ENCODE assay signal across 22 cellular contexts in genomic region chr6:139744891-139745290, GRCh38.
DNase-seq lines count a peak whose midpoint lies in the region; ATAC-seq, FAIRE-seq and TF ChIP-seq lines count a peak whose summit lies in the region.
"Had no signal": no experiment of that assay in that cellular context is flagged by ENCODE, and none has a peak within 500 bp of the region (broad histone marks: within the 10 kb centered on the region; RNA-seq: fewer than 3 reads in every experiment).

No MANE protein-coding gene starts in this region.

- WGBS in transverse colon (ENCODE audit: low coverage in 1 of 2), 2 donors, result 71 to 84% methylated on average over 4 of the region's 4 CpGs
- WGBS in mesenchymal stem cell, result 89% methylated on average over 2 of the region's 4 CpGs

- no peak overlapping the region for H2BK120ac ChIP-seq in mesenchymal stem cell (ENCODE audit: low read depth, low read length)

- H3K4me3 ChIP-seq in Panc1 (ENCODE audit: low read depth in 2 of 2, low read length in 2 of 2), result no peak overlapping the region
- H3K4me3 ChIP-seq in subcutaneous abdominal adipose tissue (ENCODE audit: low read depth in 1 of 5, low read length in 5 of 5), result no peak overlapping the region
- no peak overlapping the region for H3K4me3 ChIP-seq in transverse colon
- H3K4me3 ChIP-seq in mucosa of descending colon, result no peak overlapping the region
- no peak overlapping the region for H3K4me3 ChIP-seq in mesenchymal stem cell (ENCODE audit: insufficient read depth in 1 of 2, low read depth in 1 of 2, low read length in 2 of 2)
- H3K4me3 ChIP-seq: GM12878, SJCRH30 had no signal

- no peak overlapping the region for H4K91ac ChIP-seq in mesenchymal stem cell (ENCODE audit: low read length)

- no peak overlapping the region for H3K4me2 ChIP-seq in mesenchymal stem cell (ENCODE audit: low read length, poor library complexity, severe bottlenecking)
- H3K4me2 ChIP-seq: KMS-11 had no signal

- no peak overlapping the region for H3K18ac ChIP-seq in mesenchymal stem cell (ENCODE audit: low read depth in 1 of 2, low read length in 2 of 2)

- TF ChIP-seq CTCF in Panc1 (IDR thresholded peaks at IDR 0.05) (no peak), transverse colon (IDR thresholded peaks at IDR 0.05) (no peak), mucosa of descending colon (IDR thresholded peaks at IDR 0.05) (no peak)

- ATAC-seq in Panc1, result no peak
- no peak for ATAC-seq in mucosa of descending colon
- ATAC-seq: GM12878, HepG2 had no signal

- FAIRE-seq in GM18507 (lab: Jason Lieb, UNC), result peak; percentile 33
- FAIRE-seq: D721Med, GM12878, HepG2 had no signal

- H3K9me3 ChIP-seq in Panc1 (ENCODE audit: control insufficient read depth, insufficient read depth, low read depth, low read length) (peaks cover 3% of the 10 kb centered on the region; the same call in 1 of the 2 replicates), subcutaneous abdominal adipose tissue (ENCODE audit: control insufficient read depth in 5 of 5, low read length in 5 of 5) (no peaks in the 10 kb centered on the region), transverse colon (no peaks in the 10 kb centered on the region), mucosa of descending colon (no peaks in the 10 kb centered on the region), mesenchymal stem cell (ENCODE audit: control insufficient read depth, low read length) (no peaks in the 10 kb centered on the region)
- H3K9me3 ChIP-seq: SJCRH30 had no signal

- H2AFZ ChIP-seq in mesenchymal stem cell (ENCODE audit: low read depth, low read length), result no peak overlapping the region

- no peak overlapping the region for H3K4ac ChIP-seq in mesenchymal stem cell (ENCODE audit: low read depth in 1 of 2, low read length in 2 of 2)

- no peak overlapping the region for H2BK15ac ChIP-seq in mesenchymal stem cell (ENCODE audit: low read depth, poor library complexity, severe bottlenecking)

- H2BK12ac ChIP-seq in mesenchymal stem cell (ENCODE audit: low read length in 2 of 2), result no peak overlapping the region

- TF ChIP-seq EP300 in transverse colon (IDR thresholded peaks at IDR 0.05; ENCODE audit: low read depth), result no peak

- H3K36me3 ChIP-seq in Panc1 (ENCODE audit: control insufficient read depth, insufficient read depth, low read length), result no peaks in the 10 kb centered on the region
- no peaks in the 10 kb centered on the region for H3K36me3 ChIP-seq in subcutaneous abdominal adipose tissue (ENCODE audit: control insufficient read depth in 5 of 5, insufficient read depth in 5 of 5, low read length in 5 of 5)
- no peaks in the 10 kb centered on the region for H3K36me3 ChIP-seq in transverse colon
- H3K36me3 ChIP-seq in mucosa of descending colon (ENCODE audit: low read depth), result no peaks in the 10 kb centered on the region
- H3K36me3 ChIP-seq in mesenchymal stem cell (ENCODE audit: control insufficient read depth in 1 of 2, insufficient read depth in 2 of 2, low read depth in 1 of 2, low read length in 2 of 2), result no peaks in the 10 kb centered on the region
- H3K36me3 ChIP-seq: SJCRH30 had no signal

- no peak overlapping the region for H3K14ac ChIP-seq in mesenchymal stem cell (ENCODE audit: low read length in 2 of 2)

- TF ChIP-seq POLR2A in transverse colon (IDR thresholded peaks at IDR 0.05), result no peak

- H4K8ac ChIP-seq in mesenchymal stem cell (ENCODE audit: low read length), result no peak overlapping the region

- H3K4me1 ChIP-seq in Panc1 (ENCODE audit: control insufficient read depth, insufficient read depth, low read length) (peaks cover 5% of the 10 kb centered on the region; the same call in 1 of the 2 replicates), subcutaneous abdominal adipose tissue (ENCODE audit: control insufficient read depth in 5 of 5, insufficient read depth in 5 of 5, low read length in 5 of 5) (peaks cover 0 to 34% (median 21%) of the 10 kb centered on the region in 5 donors), transverse colon (peaks cover 4 to 14% (median 5%) of the 10 kb centered on the region in 4 donors), mucosa of descending colon (ENCODE audit: low read depth) (no peaks in the 10 kb centered on the region), mesenchymal stem cell (ENCODE audit: control insufficient read depth, insufficient read depth, low read depth, low read length) (no peaks in the 10 kb centered on the region)
- H3K4me1 ChIP-seq: SJCRH30 had no signal

- intact Hi-C loops in Panc1 (cut with micrococcal nuclease; ENCODE audit: unreplicated experiment), result no loop called here
- intact Hi-C loops in transverse colon (cut with DNase I; ENCODE audit: low total_unique reads), result no loop called here
- intact Hi-C loops in mucosa of descending colon (cut with DNase I, micrococcal nuclease), result no loop called here

- H2BK5ac ChIP-seq in mesenchymal stem cell (ENCODE audit: low read depth, low read length, poor library complexity, severe bottlenecking), result no peak overlapping the region

- POLR2A ChIA-PET in Panc1 (lab: Charles Lee), result no interaction called here

- H3K23ac ChIP-seq in mesenchymal stem cell (ENCODE audit: low read length in 2 of 2), result no peak overlapping the region

- BruUV-seq in Panc1 (replicated peaks; lab: Mats Ljungman, UMichigan), result no TSS peak

- DNase-seq in GM18507 (ENCODE audit: extremely low spot score, insufficient read length, low read depth), result no peak
- DNase-seq in Panc1 (ENCODE audit: low read depth, low spot score), result no peak
- DNase-seq in iris pigment epithelial cell (ENCODE audit: low read depth), result peak; percentile 22
- no peak for DNase-seq in transverse colon
- DNase-seq in mucosa of descending colon, result no peak
- no peak for DNase-seq in mesenchymal stem cell
- no peak for DNase-seq in NCI-H1694 (lab: John Stamatoyannopoulos, UW)
- DNase-seq: CD4-positive, alpha-beta memory T cell; DMS79; GDM1; MM.1S; NCI-H1105; NCI-H187; NCI-H345; NCI-H526; RPMI8226; SJCRH30 had no signal

- H3K27me3 ChIP-seq in Panc1 (ENCODE audit: control insufficient read depth, insufficient read depth, low read length), result no peaks in the 10 kb centered on the region
- no peaks in the 10 kb centered on the region for H3K27me3 ChIP-seq in subcutaneous abdominal adipose tissue (ENCODE audit: control insufficient read depth in 5 of 5, insufficient read depth in 4 of 5, low read length in 5 of 5)
- H3K27me3 ChIP-seq in transverse colon, result no peaks in the 10 kb centered on the region
- no peaks in the 10 kb centered on the region for H3K27me3 ChIP-seq in mesenchymal stem cell (ENCODE audit: control insufficient read depth in 1 of 2, insufficient read depth in 1 of 2, low read length in 2 of 2)
- H3K27me3 ChIP-seq: SJCRH30 had no signal

- no peaks in the 10 kb centered on the region for H3K79me1 ChIP-seq in mesenchymal stem cell (replicated peaks; ENCODE audit: low read length, poor library complexity, severe bottlenecking)

- no peak overlapping the region for H2AK5ac ChIP-seq in mesenchymal stem cell (ENCODE audit: low read length, severe bottlenecking)

- CTCF ChIA-PET in Panc1 (lab: Charles Lee), result no interaction called here

- no peak overlapping the region for H3K9ac ChIP-seq in subcutaneous abdominal adipose tissue (ENCODE audit: low read length in 5 of 5)
- no peak overlapping the region for H3K9ac ChIP-seq in mesenchymal stem cell (ENCODE audit: low read length)
- H3K9ac ChIP-seq: KMS-11 had no signal

- in situ Hi-C loops in Panc1 (cut with HindIII; ENCODE audit: low pct_unique_long_range_greater_than_20kb, low sequenced_read_pairs) (no loop called here), transverse colon (cut with MboI; ENCODE audit: low pct_ligation_motif_present in 1 of 4, low pct_unique_long_range_greater_than_20kb in 1 of 4, low sequenced_read_pairs in 3 of 4) (no loop called here)

- H3K27ac ChIP-seq in Panc1 (ENCODE audit: low read length) (peak overlapping the region; percentile 70; the same call in 1 of the 2 replicates), subcutaneous abdominal adipose tissue (ENCODE audit: low read depth, low read length) (peak overlapping the region; percentile 45), transverse colon (no peak overlapping the region), mesenchymal stem cell (ENCODE audit: low read length, poor library complexity, severe bottlenecking) (no peak overlapping the region)
- H3K27ac ChIP-seq: KMS-11, SJCRH30 had no signal

Comparison
In these comparisons a context has a peak if more than half of its experiments do, and no peak if none do; other contexts are left out.
1. H3K27ac ChIP-seq: peak in Panc1 (single experiment) and subcutaneous abdominal adipose tissue (single experiment); none in transverse colon (0 of 4) and mesenchymal stem cell (single experiment).